In the genomic region with DNA sequence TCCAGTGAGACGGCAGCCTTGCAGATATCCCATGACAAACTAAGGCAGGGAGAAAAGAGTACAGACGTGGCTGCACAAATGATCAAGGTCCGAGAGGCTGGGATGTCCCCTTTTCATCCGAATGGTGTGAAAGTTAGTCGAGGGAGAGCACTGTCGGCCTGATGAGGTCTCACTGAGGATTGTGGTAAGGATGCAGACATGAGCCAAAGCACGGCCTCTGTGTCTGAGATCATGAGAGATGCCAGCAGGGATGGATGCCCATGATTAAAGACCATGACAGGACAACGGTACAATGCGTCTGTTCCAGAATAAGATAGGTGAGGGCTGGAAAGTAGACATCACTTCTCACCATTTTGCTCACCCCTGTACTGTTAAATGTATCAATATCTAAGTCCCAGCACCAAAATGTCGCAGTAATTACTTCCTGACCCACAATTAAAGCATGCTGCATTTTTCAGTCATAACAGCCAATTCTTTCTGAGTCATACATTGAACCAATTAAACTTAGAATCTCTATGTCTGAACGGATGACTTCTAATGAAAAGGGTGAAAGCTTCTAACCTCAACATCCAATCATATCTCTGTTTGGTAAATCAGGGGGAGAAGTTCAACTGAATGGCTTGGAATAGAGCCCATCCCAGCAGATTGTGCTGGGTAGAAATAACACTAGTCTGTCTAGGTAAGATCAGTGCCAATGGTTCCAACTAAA, we compare ENCODE assay signal across 16 cellular contexts.
DNase-seq lines count a peak whose midpoint lies in the region; ATAC-seq, FAIRE-seq and TF ChIP-seq lines count a peak whose summit lies in the region.
"Had no signal": no experiment of that assay in that cellular context is flagged by ENCODE, and none has a peak within 500 bp of the region (broad histone marks: within the 10 kb centered on the region; RNA-seq: fewer than 3 reads in every experiment).

No MANE protein-coding gene starts in this region.

- H4K91ac ChIP-seq in neuronal stem cell (ENCODE audit: low read depth, low read length, poor library complexity) = no peak overlapping the region

- H2BK5ac ChIP-seq in neuronal stem cell (ENCODE audit: low read length) = no peak overlapping the region

- WGBS in neuronal stem cell (ENCODE audit: extremely low coverage in 2 of 2, insufficient read length in 2 of 2, insufficient replicate concordance in 1 of 2), 2 donors = no CpG with 5 or more reads among the region's 11 CpGs

- H3K79me1 ChIP-seq in neuronal stem cell (ENCODE audit: low read depth, low read length) = no peaks in the 10 kb centered on the region

- H3K23ac ChIP-seq in neuronal stem cell (ENCODE audit: low read depth, low read length, poor library complexity) = no peak overlapping the region

- H4K8ac ChIP-seq in neuronal stem cell (ENCODE audit: low read depth, low read length) = no peak overlapping the region

- no peak for TF ChIP-seq CTCF in astrocyte of the spinal cord (IDR thresholded peaks at IDR 0.05; ENCODE audit: low read depth, low read length)

- FAIRE-seq in frontal cortex (lab: Jason Lieb, UNC) = no peak
- FAIRE-seq: keratinocyte had no signal

- H3K4me3 ChIP-seq in astrocyte of the spinal cord (ENCODE audit: low read depth, low read length) (no peak overlapping the region), neuronal stem cell (ENCODE audit: low read length in 2 of 2) (no peak overlapping the region)
- H3K4me3 ChIP-seq: sigmoid colon, upper lobe of left lung had no signal

- H3K4ac ChIP-seq in neuronal stem cell (ENCODE audit: low read length) = no peak overlapping the region

- no peak overlapping the region for H2BK12ac ChIP-seq in neuronal stem cell (ENCODE audit: low read length)

- peaks cover 0 to 16% of the 10 kb centered on the region in 2 donors for H3K9me3 ChIP-seq in neuronal stem cell (replicated peaks in 1 of 2; ENCODE audit: control insufficient read depth in 2 of 2, insufficient read depth in 1 of 2, low read depth in 1 of 2, low read length in 2 of 2)
- H3K9me3 ChIP-seq: sigmoid colon, upper lobe of left lung had no signal

- no peak overlapping the region for H2AFZ ChIP-seq in neuronal stem cell (ENCODE audit: low read length)

- H2BK15ac ChIP-seq in neuronal stem cell (ENCODE audit: low read length) = no peak overlapping the region

- H3K4me2 ChIP-seq in neuronal stem cell (ENCODE audit: insufficient read depth, low read length, poor library complexity, severe bottlenecking) = no peak overlapping the region

- H3K27me3 ChIP-seq in neuronal stem cell (ENCODE audit: control insufficient read depth in 3 of 3, insufficient read depth in 3 of 3, low read depth in 1 of 3, low read length in 3 of 3) = no peaks in the 10 kb centered on the region
- H3K27me3 ChIP-seq: sigmoid colon, upper lobe of left lung had no signal

- peak overlapping the region; percentile 1 for H3K9ac ChIP-seq in neuronal stem cell (ENCODE audit: low read depth, low read length, poor library complexity)

- DNase-seq in astrocyte of the spinal cord (ENCODE audit: low read depth, low spot score) (peak; percentile 58), neuronal stem cell (ENCODE audit: low spot score) (no peak), DMS114 treated with DMSO at 0.1 percent for 48 hours (lab: John Stamatoyannopoulos, UW; ENCODE audit: unreplicated experiment) (no peak), NCI-H345 treated with DMSO at 0.1 percent for 48 hours (lab: John Stamatoyannopoulos, UW; ENCODE audit: unreplicated experiment) (no peak), NCI-H128 (lab: John Stamatoyannopoulos, UW; ENCODE audit: unreplicated experiment) (no peak), frontal cortex (ENCODE audit: low spot score in 2 of 2) (no peak)
- DNase-seq: activated CD4-positive, alpha-beta T cell treated with anti-CD3 and anti-CD28 coated beads for 48 hours; HFFc6; Right ventricle myocardium superior; sigmoid colon; upper lobe of left lung had no signal

- peaks cover 5 to 7% of the 10 kb centered on the region in 2 donors for H3K4me1 ChIP-seq in neuronal stem cell (ENCODE audit: control insufficient read depth in 2 of 2, insufficient read depth in 1 of 2, low read depth in 1 of 2, low read length in 2 of 2)
- H3K4me1 ChIP-seq: sigmoid colon, upper lobe of left lung had no signal

- no peak overlapping the region for H2BK120ac ChIP-seq in neuronal stem cell (ENCODE audit: low read depth, low read length)

- in situ Hi-C loops in astrocyte of the spinal cord (cut with HindIII; ENCODE audit: low sequenced_read_pairs) = no loop called here

- ATAC-seq in GM18519 (IDR thresholded peaks at IDR 0.05; ENCODE audit: low FRiP score, unreplicated experiment) (peak; percentile 34), HG03354 (IDR thresholded peaks at IDR 0.05; ENCODE audit: poor library complexity, severe bottlenecking, unreplicated experiment) (peak; percentile 41)
- ATAC-seq: activated naive CD4-positive, alpha-beta T cell treated with anti-CD3 and anti-CD28 coated beads, Interleukin-2, amount 50 U/mL, for 72 hours; stimulated activated effector memory CD8-positive, alpha-beta T cell treated with anti-CD3 and anti-CD28 coated beads, Interleukin-12 subunit alpha, Interleukin-12 subunit beta, amount 100 ng/mL, for 72 hours had no signal

- H2AK5ac ChIP-seq in neuronal stem cell (ENCODE audit: low read depth, low read length) = no peak overlapping the region

- H3K14ac ChIP-seq in neuronal stem cell (ENCODE audit: low read length) = no peak overlapping the region

- H3K27ac ChIP-seq in neuronal stem cell (replicated peaks; ENCODE audit: low read length) = no peak overlapping the region
- H3K27ac ChIP-seq: sigmoid colon, upper lobe of left lung had no signal

- no peaks in the 10 kb centered on the region for H3K36me3 ChIP-seq in neuronal stem cell (replicated peaks in 1 of 2; ENCODE audit: control insufficient read depth in 2 of 2, insufficient read depth in 2 of 2, low read length in 2 of 2)
- H3K36me3 ChIP-seq: sigmoid colon, upper lobe of left lung had no signal

- H3K18ac ChIP-seq in neuronal stem cell (ENCODE audit: low read length) = peak overlapping the region; percentile 1
